In the genomic region with DNA sequence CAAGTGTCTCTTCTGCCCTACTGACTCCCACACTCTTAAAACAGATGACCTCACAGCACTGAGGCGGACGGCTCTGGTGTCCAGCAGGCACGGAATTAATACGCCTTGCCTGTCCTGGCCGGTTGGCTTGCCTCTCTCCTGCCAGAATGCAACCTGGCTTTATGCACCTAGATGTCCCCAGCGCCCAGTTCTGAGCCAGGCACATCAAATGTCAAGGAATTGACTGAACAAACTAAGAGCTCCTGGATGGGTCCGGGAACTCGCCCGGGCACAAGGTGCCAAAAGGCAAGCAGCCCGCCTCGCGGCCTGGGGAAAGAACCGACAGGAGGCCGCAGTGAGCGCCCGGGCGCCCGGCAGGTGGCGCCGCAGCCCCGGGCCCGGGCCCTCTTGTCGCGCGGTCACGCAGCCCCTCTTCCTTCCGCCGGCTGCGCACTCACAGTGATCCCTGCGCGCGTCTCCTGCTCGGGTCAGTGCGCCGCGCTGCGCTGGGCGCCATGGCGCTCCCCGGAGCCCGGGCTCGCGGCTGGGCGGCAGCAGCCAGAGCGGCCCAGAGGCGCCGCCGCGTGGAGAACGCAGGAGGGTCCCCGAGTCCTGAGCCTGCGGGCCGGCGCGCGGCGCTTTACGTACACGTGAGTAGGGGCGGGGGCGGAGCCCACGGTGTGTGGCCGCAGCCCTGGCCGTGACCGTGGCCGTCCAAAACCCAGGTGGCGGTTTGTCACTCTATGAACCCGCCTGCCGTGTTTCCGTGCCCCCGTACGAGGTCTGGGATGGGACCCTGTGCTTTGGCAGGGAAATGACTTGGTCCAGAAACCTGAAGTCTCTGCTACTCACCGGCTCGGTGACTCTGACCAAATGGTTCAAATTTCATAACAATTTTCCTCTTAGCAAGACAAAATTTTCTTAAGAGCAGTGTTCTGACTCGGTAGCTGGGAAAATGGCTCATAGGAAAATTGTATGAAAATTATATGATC, we compare ENCODE assay signal across 8 cellular contexts. TPM values are rescaled to one million over a fixed set of nuclear protein-coding genes. Genes with fewer than 3 reads are reported as not detected.
DNase-seq lines count a peak whose midpoint lies in the region; ATAC-seq, FAIRE-seq and TF ChIP-seq lines count a peak whose summit lies in the region.

Gene RSAD1, plus strand, starts transcription at position 470 of the 971 bp plus-strand sequence. Its CDS starts 25 bp downstream, at position 495.

- ATAC-seq in GM21786 (IDR thresholded peaks at IDR 0.05; ENCODE audit: unreplicated experiment) (peak; percentile 85), natural killer cell (peak; percentile 91 to 96 (median 91))

- peak; percentile 90 for DNase-seq in Daoy (ENCODE audit: low read depth)
- DNase-seq in RCC 7860 (ENCODE audit: low spot score) = peak; percentile 83
- peak; percentile 79 for DNase-seq in activated T-helper 1 cell treated with anti-CD3 and anti-CD28 coated beads, Interleukin-12 subunit alpha, Interleukin-12 subunit beta, Interleukin-2, Interleukin-4 antibody, amounts not matched to agents 30 ng/mL and 10 ng/mL and 1 ng/mL, durations not matched to agents 14 hours and 24 hours and 36 hours (ENCODE audit: low spot score)
- peak; percentile 77 for DNase-seq in fibroblast of mammary gland (ENCODE audit: low read depth)
- peak; percentile 73 for DNase-seq in natural killer cell
- DNase-seq in stimulated activated naive CD4-positive, alpha-beta T cell treated with Interleukin-2 at 50 U/mL for 16 hours (lab: John Stamatoyannopoulos, UW) = peak; percentile 82

- H3K36me3 Mint-ChIP-seq in activated T-helper 1 cell treated with anti-CD3 and anti-CD28 coated beads, Interleukin-12 subunit alpha, Interleukin-12 subunit beta, Interleukin-2, Interleukin-4 antibody, amounts not matched to agents 30 ng/mL and 10 ng/mL and 1 ng/mL, durations not matched to agents 14 hours and 24 hours and 36 hours (ENCODE audit: low read depth) = peaks cover 12% of the 10 kb centered on the region
- H3K36me3 Mint-ChIP-seq in natural killer cell = no peaks in the 10 kb centered on the region

- peak within 1 kb of the TSS; percentile 70 for H3K27ac ChIP-seq in KOPT-K1 (ENCODE audit: low read depth, low read length, poor library complexity, severe bottlenecking)

- H3K4me3 ChIP-seq in fibroblast of mammary gland (ENCODE audit: control insufficient read depth, low read depth, low read length) = peak within 1 kb of the TSS; percentile 89

- peaks cover 24% of the 10 kb centered on the region for H3K36me3 ChIP-seq in KOPT-K1 (ENCODE audit: insufficient read depth, low read length)

- peak within 1 kb of the TSS; percentile 91 for H3K4me3 Mint-ChIP-seq in activated T-helper 1 cell treated with anti-CD3 and anti-CD28 coated beads, Interleukin-12 subunit alpha, Interleukin-12 subunit beta, Interleukin-2, Interleukin-4 antibody, amounts not matched to agents 30 ng/mL and 10 ng/mL and 1 ng/mL, durations not matched to agents 14 hours and 24 hours and 36 hours
- peak within 1 kb of the TSS; percentile 84 for H3K4me3 Mint-ChIP-seq in natural killer cell

- H3K9me3 Mint-ChIP-seq in activated T-helper 1 cell treated with anti-CD3 and anti-CD28 coated beads, Interleukin-12 subunit alpha, Interleukin-12 subunit beta, Interleukin-2, Interleukin-4 antibody, amounts not matched to agents 30 ng/mL and 10 ng/mL and 1 ng/mL, durations not matched to agents 14 hours and 24 hours and 36 hours = no peaks in the 10 kb centered on the region
- H3K9me3 Mint-ChIP-seq in natural killer cell = no peaks in the 10 kb centered on the region

- FAIRE-seq in RCC 7860 (lab: Jason Lieb, UNC) = no peak

- peak within 1 kb of the TSS; percentile 81 for H3K27ac Mint-ChIP-seq in activated T-helper 1 cell treated with anti-CD3 and anti-CD28 coated beads, Interleukin-12 subunit alpha, Interleukin-12 subunit beta, Interleukin-2, Interleukin-4 antibody, amounts not matched to agents 30 ng/mL and 10 ng/mL and 1 ng/mL, durations not matched to agents 14 hours and 24 hours and 36 hours
- H3K27ac Mint-ChIP-seq in natural killer cell = peak within 1 kb of the TSS; percentile 89 to 93

- intact Hi-C loops in activated T-helper 1 cell treated with anti-CD3 and anti-CD28 coated beads, Interleukin-12 subunit alpha, Interleukin-12 subunit beta, Interleukin-2, Interleukin-4 antibody, amounts not matched to agents 30 ng/mL and 10 ng/mL and 1 ng/mL, durations not matched to agents 14 hours and 24 hours and 36 hours (cut with micrococcal nuclease) = loop anchor here (1.0 to 2.0 kb wide), 8 partner anchors 30 to 278 kb away; partner anchors contain the start of genes ANKRD40, EME1, LRRC59 and MRPL27
- intact Hi-C loops in natural killer cell (cut with micrococcal nuclease) = loop anchor here (5.0 kb wide), 1 partner anchor 64 kb away; no protein-coding TSS in a partner anchor

- no peak for TF ChIP-seq CTCF in fibroblast of mammary gland (conservative IDR thresholded peaks at IDR 0.05; ENCODE audit: control insufficient read depth, insufficient read depth, low read depth, low read length)
- TF ChIP-seq CTCF in natural killer cell (IDR thresholded peaks at IDR 0.05) = peak; percentile 89

- H3K27me3 Mint-ChIP-seq in activated T-helper 1 cell treated with anti-CD3 and anti-CD28 coated beads, Interleukin-12 subunit alpha, Interleukin-12 subunit beta, Interleukin-2, Interleukin-4 antibody, amounts not matched to agents 30 ng/mL and 10 ng/mL and 1 ng/mL, durations not matched to agents 14 hours and 24 hours and 36 hours (ENCODE audit: insufficient read depth) = peaks cover 6% of the 10 kb centered on the region
- peaks cover 0 to 4% of the 10 kb centered on the region in 2 donors for H3K27me3 Mint-ChIP-seq in natural killer cell (ENCODE audit: low read depth in 2 of 2)

- H3K9me3 ChIP-seq in KOPT-K1 (ENCODE audit: insufficient read depth, low read length, poor library complexity, severe bottlenecking) = no peaks in the 10 kb centered on the region

- peaks cover 27% of the 10 kb centered on the region for H3K4me1 Mint-ChIP-seq in activated T-helper 1 cell treated with anti-CD3 and anti-CD28 coated beads, Interleukin-12 subunit alpha, Interleukin-12 subunit beta, Interleukin-2, Interleukin-4 antibody, amounts not matched to agents 30 ng/mL and 10 ng/mL and 1 ng/mL, durations not matched to agents 14 hours and 24 hours and 36 hours (ENCODE audit: low read depth)
- peaks cover 27 to 29% of the 10 kb centered on the region in 2 donors for H3K4me1 Mint-ChIP-seq in natural killer cell

RNA-seq across cellular contexts. Expression of gene RSAD1, which starts in this region (rescaled TPM):
- total RNA-seq in Daoy (2014; rRNA removed; shearing (Covaris generic)) = 18.7 and 33.5 TPM in 2 replicates
- total RNA-seq in activated T-helper 1 cell treated with anti-CD3 and anti-CD28 coated beads, Interleukin-12 subunit alpha, Interleukin-12 subunit beta, Interleukin-2, Interleukin-4 antibody, amounts not matched to agents 30 ng/mL and 10 ng/mL and 1 ng/mL, durations not matched to agents 14 hours and 24 hours and 36 hours = 53.4 and 54.2 TPM in 2 replicates
- total RNA-seq in natural killer cell = 10 to 100 TPM; 49.0 to 71.3 (median 56.5) TPM

Comparison
In these comparisons a context has a peak if more than half of its experiments do, and no peak if none do; other contexts are left out.
1. Peak in every context shown above with its lines: DNase-seq, ATAC-seq, H3K4me3 ChIP-seq and H3K27ac ChIP-seq.